In genomic region chr9:122192914-122193525, GRCh38 we compare ENCODE assay signal across 1 cellular context.
TF ChIP-seq lines count a peak whose summit lies in the region.

No MANE protein-coding gene starts in this region.

TF ChIP-seq in K562, 482 proteins besides CTCF, POLR2A, EP300 and RAD21:
- TF ChIP-seq ZNF76 (CRISPR knock-in tag; IDR thresholded peaks at IDR 0.05; ENCODE audit: borderline replicate concordance) (no peak), PRDM10 (IDR thresholded peaks at IDR 0.05; ENCODE audit: partially characterized antibody) (peak; percentile 80)
